18 cellular contexts compared by ENCODE assay signal in genomic region chr13:112983042-112983305, GRCh38. TPM values are rescaled to one million over a fixed set of nuclear protein-coding genes. Genes with fewer than 3 reads are reported as not detected.
DNase-seq lines count a peak whose midpoint lies in the region; ATAC-seq and TF ChIP-seq lines count a peak whose summit lies in the region.
"Had no signal": no experiment of that assay in that cellular context is flagged by ENCODE, and none has a peak within 500 bp of the region (broad histone marks: within the 10 kb centered on the region; RNA-seq: fewer than 3 reads in every experiment).

No MANE protein-coding gene starts in this region.

- H3K4me1 Mint-ChIP-seq in stimulated activated memory B cell treated with anti-CD40 and anti-IgM and Interleukin-4, amounts not matched to agents 10 μg/mL and 1 μg/mL and 100 μg/mL, for 72 hours = no peaks in the 10 kb centered on the region

- peak overlapping the region in 9 of 10 donors; percentile 41 to 68 (median 57) for H3K4me3 ChIP-seq in heart right ventricle
- H3K4me3 ChIP-seq in esophagus muscularis mucosa = peak overlapping the region in 3 of 4 donors; percentile 3 to 55 (median 41)
- no peak overlapping the region for H3K4me3 ChIP-seq in mucosa of stomach (ENCODE audit: low read length)
- peak overlapping the region in 1 of 4 donors; percentile 13 for H3K4me3 ChIP-seq in upper lobe of left lung
- H3K4me3 ChIP-seq: A549, K562 had no signal

- no peak overlapping the region for H3K27ac Mint-ChIP-seq in stimulated activated memory B cell treated with anti-CD40 and anti-IgM and Interleukin-4, amounts not matched to agents 10 μg/mL and 1 μg/mL and 100 μg/mL, for 72 hours
- H3K27ac Mint-ChIP-seq: CD14-positive monocyte had no signal

- no peak for TF ChIP-seq CTCF in heart right ventricle (IDR thresholded peaks at IDR 0.05)
- TF ChIP-seq CTCF in esophagus muscularis mucosa (IDR thresholded peaks at IDR 0.05) = no peak
- TF ChIP-seq CTCF in upper lobe of left lung (IDR thresholded peaks at IDR 0.05) = no peak

- H3K27me3 Mint-ChIP-seq in stimulated activated memory B cell treated with anti-CD40 and anti-IgM and Interleukin-4, amounts not matched to agents 10 μg/mL and 1 μg/mL and 100 μg/mL, for 72 hours = peaks cover 21% of the 10 kb centered on the region

- H3K27me3 ChIP-seq in heart right ventricle (no peaks in the 10 kb centered on the region), esophagus muscularis mucosa (peaks cover 0 to 51% (median 0%) of the 10 kb centered on the region in 4 donors), mucosa of stomach (ENCODE audit: control insufficient read depth, insufficient read depth, low read length) (no peaks in the 10 kb centered on the region), upper lobe of left lung (no peaks in the 10 kb centered on the region)

- ATAC-seq in heart right ventricle (no peak), left cardiac atrium (no peak), upper lobe of left lung (ENCODE audit: low FRiP score in 2 of 2) (no peak), HG03095 (IDR thresholded peaks at IDR 0.05; ENCODE audit: unreplicated experiment) (no peak)
- ATAC-seq in stimulated activated memory B cell treated with anti-CD40 and anti-IgM and Interleukin-4, amounts not matched to agents 10 μg/mL and 1 μg/mL and 100 μg/mL, for 72 hours = no peak
- ATAC-seq: A549, HCT116 had no signal

- no peaks in the 10 kb centered on the region for H3K9me3 ChIP-seq in heart right ventricle
- H3K9me3 ChIP-seq in esophagus muscularis mucosa = no peaks in the 10 kb centered on the region
- no peaks in the 10 kb centered on the region for H3K9me3 ChIP-seq in mucosa of stomach (ENCODE audit: control insufficient read depth, low read length)
- no peaks in the 10 kb centered on the region for H3K9me3 ChIP-seq in upper lobe of left lung
- H3K9me3 ChIP-seq: A549, Caco-2 had no signal

- H3K36me3 ChIP-seq in heart right ventricle (peaks cover 0 to 5% (median 0%) of the 10 kb centered on the region in 9 donors), esophagus muscularis mucosa (peaks cover 0 to 18% (median 0%) of the 10 kb centered on the region in 4 donors), mucosa of stomach (ENCODE audit: control insufficient read depth, insufficient read depth, low read length) (no peaks in the 10 kb centered on the region), upper lobe of left lung (peaks cover 0 to 9% (median 0%) of the 10 kb centered on the region in 4 donors)

- TF ChIP-seq POLR2A in esophagus muscularis mucosa (IDR thresholded peaks at IDR 0.05; ENCODE audit: low read depth) (no peak), upper lobe of left lung (IDR thresholded peaks at IDR 0.05) (no peak)

- intact Hi-C loops in heart right ventricle (cut with DNase I) = loop anchor here in 2 of 10 donors (1.0 to 5.0 kb wide), 2 partner anchors 40 to 41 kb away; no protein-coding TSS in a partner anchor
- intact Hi-C loops in left cardiac atrium (cut with DNase I) = no loop called here
- intact Hi-C loops in esophagus muscularis mucosa (cut with DNase I) = no loop called here

- peak overlapping the region; percentile 15 for H3K9ac ChIP-seq in mucosa of stomach (ENCODE audit: low read length)

- H3K9me3 Mint-ChIP-seq in stimulated activated memory B cell treated with anti-CD40 and anti-IgM and Interleukin-4, amounts not matched to agents 10 μg/mL and 1 μg/mL and 100 μg/mL, for 72 hours = no peaks in the 10 kb centered on the region

- peak overlapping the region; percentile 24 to 95 (median 88) for H3K27ac ChIP-seq in heart right ventricle
- peak overlapping the region in 3 of 4 donors; percentile 27 to 76 (median 40) for H3K27ac ChIP-seq in esophagus muscularis mucosa (replicated peaks in 1 of 4)
- peak overlapping the region; percentile 71 to 92 (median 82) for H3K27ac ChIP-seq in upper lobe of left lung
- H3K27ac ChIP-seq: A549, RWPE1 had no signal

- TF ChIP-seq EP300 in esophagus muscularis mucosa (IDR thresholded peaks at IDR 0.05) (no peak), upper lobe of left lung (IDR thresholded peaks at IDR 0.05) (no peak)

- H3K4me3 Mint-ChIP-seq in stimulated activated memory B cell treated with anti-CD40 and anti-IgM and Interleukin-4, amounts not matched to agents 10 μg/mL and 1 μg/mL and 100 μg/mL, for 72 hours = no peak overlapping the region
- H3K4me3 Mint-ChIP-seq: CD14-positive monocyte had no signal

- DNase-seq in heart right ventricle (no peak), left cardiac atrium (no peak), esophagus muscularis mucosa (ENCODE audit: extremely low spot score) (no peak), upper lobe of left lung (no peak), A172 (ENCODE audit: low spot score) (no peak)
- DNase-seq: NCI-H1092; NCI-H1694; NCI-H69; NK-92 treated with Interleukin-12 subunit alpha and Interleukin-12 subunit beta, amount 100 ng/mL, for 24 hours had no signal

- no peaks in the 10 kb centered on the region for H3K36me3 Mint-ChIP-seq in stimulated activated memory B cell treated with anti-CD40 and anti-IgM and Interleukin-4, amounts not matched to agents 10 μg/mL and 1 μg/mL and 100 μg/mL, for 72 hours
- H3K36me3 Mint-ChIP-seq: CD14-positive monocyte had no signal

- H3K4me1 ChIP-seq in heart right ventricle (peaks cover 8 to 75% (median 49%) of the 10 kb centered on the region in 9 donors), esophagus muscularis mucosa (peaks cover 0 to 13% (median 4%) of the 10 kb centered on the region in 4 donors), mucosa of stomach (ENCODE audit: control insufficient read depth, insufficient read depth, low read length) (peaks cover 46% of the 10 kb centered on the region), upper lobe of left lung (peaks cover 2 to 20% (median 9%) of the 10 kb centered on the region in 4 donors)
- H3K4me1 ChIP-seq: A549 had no signal

- WGBS in heart right ventricle, 2 donors = 61 to 77% methylated on average over 5 of the region's 5 CpGs
- WGBS in esophagus muscularis mucosa = 78% methylated on average over 5 of the region's 5 CpGs
- WGBS in upper lobe of left lung, 2 donors = 72 to 79% methylated on average over 5 of the region's 5 CpGs

RNA-seq across cellular contexts. Expression of gene MCF2L, which starts 14.0 kb away (rescaled TPM):
- total RNA-seq in heart right ventricle (10 to 100 TPM; 29.6 to 99.8 (median 45.3) TPM), left cardiac atrium (10 to 100 TPM; 39.1 to 41.6 TPM), esophagus muscularis mucosa (10 to 100 TPM; 14.5 to 38.6 (median 26.7) TPM), upper lobe of left lung (10 to 100 TPM; 14.3 to 99.5 (median 53.1) TPM)
- polyA plus RNA-seq in heart right ventricle = 10 to 100 TPM; 38.6 to 94.1 TPM
- total RNA-seq in A172 (2014; rRNA removed; shearing (Covaris generic)) = 12.4 and 14.1 TPM in 2 replicates
- polyA plus RNA-seq: CD14-positive monocyte had no signal
